In genomic region chr6:158566207-158566818, GRCh38 we compare ENCODE assay signal across 23 cellular contexts. TPM values are rescaled to one million over a fixed set of nuclear protein-coding genes. Genes with fewer than 3 reads are reported as not detected.
A peak's percentile ranks its signal among the peaks of the same experiment; 100 is the strongest.
DNase-seq lines count a peak whose midpoint lies in the region; FAIRE-seq and TF ChIP-seq lines count a peak whose summit lies in the region.
"Had no signal": no experiment of that assay in that cellular context is flagged by ENCODE, and none has a peak within 500 bp of the region (broad histone marks: within the 10 kb centered on the region; RNA-seq: fewer than 3 reads in every experiment).

No MANE protein-coding gene starts in this region.

- H3K4me3 ChIP-seq in bronchial epithelial cell (ENCODE audit: low read depth, low read length) = no peak overlapping the region
- H3K4me3 ChIP-seq: BLaER1, SK-N-MC, vagina had no signal

- FAIRE-seq in HTR-8/SVneo (lab: Jason Lieb, UNC) (peak; percentile 28), bronchial epithelial cell (lab: Jason Lieb, UNC) (peak; percentile 98)
- FAIRE-seq: A204.1, colon, endometrium had no signal

- CTCF ChIA-PET in activated CD4-positive, alpha-beta T cell treated with anti-CD3 and anti-CD28 coated beads, Interleukin-2, amount 10 ng/mL, durations not matched to agents 7 days and 5 days (lab: Charles Lee) = interaction anchor here (1.2 kb wide), 1 partner anchor 9 kb away, joined by 3 read pairs; no protein-coding TSS in a partner anchor

- no peak for DNase-seq in activated CD4-positive, alpha-beta T cell treated with anti-CD3 and anti-CD28 coated beads, Interleukin-2, amount 10 ng/mL, durations not matched to agents 7 days and 5 days
- no peak for DNase-seq in activated CD4-positive, alpha-beta T cell treated with anti-CD3 and anti-CD28 coated beads, Interleukin-2, amount 10 ng/mL, durations not matched to agents 24 days and 14 days
- DNase-seq in HTR-8/SVneo (ENCODE audit: insufficient read length, low spot score) (no peak), bronchial epithelial cell (ENCODE audit: low read depth) (no peak), neural crest cell (ENCODE audit: low read depth, low spot score) (no peak), H4 (ENCODE audit: low spot score) (no peak), GM19238 (ENCODE audit: insufficient read length, low spot score) (no peak)
- no peak for DNase-seq in stimulated activated CD4-positive, alpha-beta T cell treated with anti-CD3 and anti-CD28 coated beads, Interleukin-1b, Interleukin-23, amount 100 ng/mL, for 48 hours
- DNase-seq: activated naive CD4-positive, alpha-beta T cell treated with anti-CD3 and anti-CD28 coated beads, Interleukin-2, amount 50 U/mL, for 16 hours; head of caudate nucleus; MM.1S; NCI-H1436 treated with DMSO at 0.1 percent for 48 hours; NCI-H2171; NCI-H526; RPMI8226; stimulated activated CD4-positive, alpha-beta T cell treated with anti-CD3 and anti-CD28 coated beads, Interleukin-4, amount 100 ng/mL, for 4 hours; substantia nigra had no signal

- POLR2A ChIA-PET in activated CD4-positive, alpha-beta T cell treated with anti-CD3 and anti-CD28 coated beads, Interleukin-2, amount 10 ng/mL, durations not matched to agents 7 days and 5 days (lab: Charles Lee) = no interaction called here

- no peaks in the 10 kb centered on the region for H3K27me3 ChIP-seq in bronchial epithelial cell (ENCODE audit: control insufficient read depth, insufficient read depth, low read length)
- H3K27me3 ChIP-seq: BLaER1, vagina had no signal

- no peaks in the 10 kb centered on the region for H3K27me3 Mint-ChIP-seq in activated CD4-positive, alpha-beta T cell treated with anti-CD3 and anti-CD28 coated beads, Interleukin-2, amount 10 ng/mL, durations not matched to agents 7 days and 5 days
- H3K27me3 Mint-ChIP-seq in activated CD4-positive, alpha-beta T cell treated with anti-CD3 and anti-CD28 coated beads, Interleukin-2, amount 10 ng/mL, durations not matched to agents 24 days and 14 days = no peaks in the 10 kb centered on the region
- H3K27me3 Mint-ChIP-seq in neural crest cell (ENCODE audit: low read depth) = no peaks in the 10 kb centered on the region

- intact Hi-C loops in activated CD4-positive, alpha-beta T cell treated with anti-CD3 and anti-CD28 coated beads, Interleukin-2, amount 10 ng/mL, durations not matched to agents 24 days and 14 days (cut with micrococcal nuclease) = no loop called here

- H3K4me3 Mint-ChIP-seq in activated CD4-positive, alpha-beta T cell treated with anti-CD3 and anti-CD28 coated beads, Interleukin-2, amount 10 ng/mL, durations not matched to agents 7 days and 5 days = no peak overlapping the region
- no peak overlapping the region for H3K4me3 Mint-ChIP-seq in activated CD4-positive, alpha-beta T cell treated with anti-CD3 and anti-CD28 coated beads, Interleukin-2, amount 10 ng/mL, durations not matched to agents 24 days and 14 days
- peak overlapping the region; percentile 12 for H3K4me3 Mint-ChIP-seq in neural crest cell

- no peaks in the 10 kb centered on the region for H3K9me3 Mint-ChIP-seq in activated CD4-positive, alpha-beta T cell treated with anti-CD3 and anti-CD28 coated beads, Interleukin-2, amount 10 ng/mL, durations not matched to agents 7 days and 5 days
- no peaks in the 10 kb centered on the region for H3K9me3 Mint-ChIP-seq in activated CD4-positive, alpha-beta T cell treated with anti-CD3 and anti-CD28 coated beads, Interleukin-2, amount 10 ng/mL, durations not matched to agents 24 days and 14 days
- H3K9me3 Mint-ChIP-seq in neural crest cell = no peaks in the 10 kb centered on the region

- TF ChIP-seq CTCF in bronchial epithelial cell (IDR thresholded peaks at IDR 0.05; ENCODE audit: insufficient read depth, low read length, severe bottlenecking) (no peak), neural crest cell (conservative IDR thresholded peaks at IDR 0.05) (no peak)

- peaks cover 83% of the 10 kb centered on the region for H3K4me1 Mint-ChIP-seq in activated CD4-positive, alpha-beta T cell treated with anti-CD3 and anti-CD28 coated beads, Interleukin-2, amount 10 ng/mL, durations not matched to agents 7 days and 5 days
- H3K4me1 Mint-ChIP-seq in activated CD4-positive, alpha-beta T cell treated with anti-CD3 and anti-CD28 coated beads, Interleukin-2, amount 10 ng/mL, durations not matched to agents 24 days and 14 days = peaks cover 62% of the 10 kb centered on the region
- H3K4me1 Mint-ChIP-seq in neural crest cell = peaks cover 54% of the 10 kb centered on the region

- peak overlapping the region; percentile 68 for H3K27ac Mint-ChIP-seq in activated CD4-positive, alpha-beta T cell treated with anti-CD3 and anti-CD28 coated beads, Interleukin-2, amount 10 ng/mL, durations not matched to agents 7 days and 5 days
- H3K27ac Mint-ChIP-seq in activated CD4-positive, alpha-beta T cell treated with anti-CD3 and anti-CD28 coated beads, Interleukin-2, amount 10 ng/mL, durations not matched to agents 24 days and 14 days = no peak overlapping the region
- no peak overlapping the region for H3K27ac Mint-ChIP-seq in neural crest cell (ENCODE audit: unreplicated experiment)

- H3K36me3 Mint-ChIP-seq in activated CD4-positive, alpha-beta T cell treated with anti-CD3 and anti-CD28 coated beads, Interleukin-2, amount 10 ng/mL, durations not matched to agents 7 days and 5 days (ENCODE audit: low read depth) = peaks cover 41% of the 10 kb centered on the region
- H3K36me3 Mint-ChIP-seq in activated CD4-positive, alpha-beta T cell treated with anti-CD3 and anti-CD28 coated beads, Interleukin-2, amount 10 ng/mL, durations not matched to agents 24 days and 14 days (ENCODE audit: low read depth) = peaks cover 28% of the 10 kb centered on the region
- H3K36me3 Mint-ChIP-seq in neural crest cell (ENCODE audit: low read depth) = no peaks in the 10 kb centered on the region

- H3K36me3 ChIP-seq in bronchial epithelial cell (ENCODE audit: control insufficient read depth, insufficient read depth, low read length) = peaks cover 3% of the 10 kb centered on the region
- H3K36me3 ChIP-seq: BLaER1, vagina had no signal

RNA-seq across cellular contexts. Expression of gene TMEM181, which starts 6.4 kb away (rescaled TPM):
- total RNA-seq in activated CD4-positive, alpha-beta T cell treated with anti-CD3 and anti-CD28 coated beads, Interleukin-2, amount 10 ng/mL, durations not matched to agents 7 days and 5 days = 10 to 100 TPM; 16.9 to 17.6 TPM
- total RNA-seq in activated CD4-positive, alpha-beta T cell treated with anti-CD3 and anti-CD28 coated beads, Interleukin-2, amount 10 ng/mL, durations not matched to agents 24 days and 14 days = 17.1 and 17.8 TPM in 2 replicates
- total RNA-seq in bronchial epithelial cell (30.0 and 35.3 TPM in 2 replicates), neural crest cell (23.9 and 25.0 TPM in 2 replicates)
- total RNA-seq in H4 (2014; rRNA removed; shearing (Covaris generic)) = 16.1 and 18.8 TPM in 2 replicates
